ENCODE assay signal across 12 cellular contexts in the genomic region with DNA sequence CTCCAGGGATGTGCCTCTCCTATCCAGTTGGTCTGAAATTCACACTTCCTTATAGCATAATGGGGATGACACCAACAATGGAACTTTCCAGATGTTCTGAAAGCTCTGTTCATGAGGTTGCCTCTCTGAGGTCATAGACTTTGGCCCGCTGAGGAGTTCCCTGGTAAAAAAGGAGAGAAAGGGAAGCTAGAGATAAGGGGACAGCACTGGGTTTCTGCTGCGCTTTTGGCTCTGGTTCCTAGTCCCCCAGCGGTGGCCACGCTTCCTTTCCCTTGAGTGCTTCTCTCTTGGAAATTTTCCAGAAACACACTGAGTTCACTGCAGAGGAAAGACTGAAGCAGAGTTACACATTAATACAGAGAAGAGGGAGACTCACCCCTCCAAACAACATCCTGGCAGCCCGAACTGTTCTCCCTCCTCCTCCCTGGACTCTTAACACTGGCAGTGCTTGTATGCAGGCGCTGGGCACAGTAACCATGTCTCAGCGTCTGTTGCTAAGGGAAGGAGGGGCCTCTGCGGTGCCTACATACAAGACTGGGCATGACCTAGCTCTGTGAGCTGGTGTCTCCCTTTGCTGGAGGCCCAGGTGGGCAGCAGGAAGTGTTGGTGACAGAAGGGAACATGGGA. TPM values are rescaled to one million over a fixed set of nuclear protein-coding genes. Genes with fewer than 3 reads are reported as not detected.
DNase-seq lines count a peak whose midpoint lies in the region; ATAC-seq and TF ChIP-seq lines count a peak whose summit lies in the region.
"Had no signal": no experiment of that assay in that cellular context is flagged by ENCODE, and none has a peak within 500 bp of the region (broad histone marks: within the 10 kb centered on the region; RNA-seq: fewer than 3 reads in every experiment).

A gene with protein sequence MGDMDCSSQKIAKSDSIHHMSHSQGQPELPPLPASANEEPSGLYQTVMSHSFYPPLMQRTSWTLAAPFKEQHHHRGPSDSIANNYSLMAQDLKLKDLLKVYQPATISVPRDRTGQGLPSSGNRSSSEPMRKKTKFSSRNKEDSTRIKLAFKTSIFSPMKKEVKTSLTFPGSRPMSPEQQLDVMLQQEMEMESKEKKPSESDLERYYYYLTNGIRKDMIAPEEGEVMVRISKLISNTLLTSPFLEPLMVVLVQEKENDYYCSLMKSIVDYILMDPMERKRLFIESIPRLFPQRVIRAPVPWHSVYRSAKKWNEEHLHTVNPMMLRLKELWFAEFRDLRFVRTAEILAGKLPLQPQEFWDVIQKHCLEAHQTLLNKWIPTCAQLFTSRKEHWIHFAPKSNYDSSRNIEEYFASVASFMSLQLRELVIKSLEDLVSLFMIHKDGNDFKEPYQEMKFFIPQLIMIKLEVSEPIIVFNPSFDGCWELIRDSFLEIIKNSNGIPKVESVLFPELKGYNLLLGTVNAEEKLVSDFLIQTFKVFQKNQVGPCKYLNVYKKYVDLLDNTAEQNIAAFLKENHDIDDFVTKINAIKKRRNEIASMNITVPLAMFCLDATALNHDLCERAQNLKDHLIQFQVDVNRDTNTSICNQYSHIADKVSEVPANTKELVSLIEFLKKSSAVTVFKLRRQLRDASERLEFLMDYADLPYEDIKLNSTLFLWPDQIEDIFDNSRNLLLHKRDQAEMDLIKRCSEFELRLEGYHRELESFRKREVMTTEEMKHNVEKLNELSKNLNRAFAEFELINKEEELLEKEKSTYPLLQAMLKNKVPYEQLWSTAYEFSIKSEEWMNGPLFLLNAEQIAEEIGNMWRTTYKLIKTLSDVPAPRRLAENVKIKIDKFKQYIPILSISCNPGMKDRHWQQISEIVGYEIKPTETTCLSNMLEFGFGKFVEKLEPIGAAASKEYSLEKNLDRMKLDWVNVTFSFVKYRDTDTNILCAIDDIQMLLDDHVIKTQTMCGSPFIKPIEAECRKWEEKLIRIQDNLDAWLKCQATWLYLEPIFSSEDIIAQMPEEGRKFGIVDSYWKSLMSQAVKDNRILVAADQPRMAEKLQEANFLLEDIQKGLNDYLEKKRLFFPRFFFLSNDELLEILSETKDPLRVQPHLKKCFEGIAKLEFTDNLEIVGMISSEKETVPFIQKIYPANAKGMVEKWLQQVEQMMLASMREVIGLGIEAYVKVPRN (N-terminal part only) (minus strand): TSS at position 472 of the 627 bp plus-strand sequence. CDS start 527 bp downstream, outside the sequence.

- H3K27ac ChIP-seq in thyroid gland = peak within 1 kb of the TSS; percentile 45 to 48 (median 48)

- H3K9me3 ChIP-seq in thyroid gland = no peaks in the 10 kb centered on the region

- H3K4me3 Mint-ChIP-seq in activated T-cell treated with anti-CD3 and anti-CD28 coated beads, Interleukin-2, amount 50 U/mL, for 4 hours = no peak within 1 kb of the TSS
- H3K4me3 Mint-ChIP-seq: activated naive CD8-positive, alpha-beta T cell; memory B cell; stimulated activated effector memory CD8-positive, alpha-beta T cell treated with anti-CD3 and anti-CD28 coated beads, Interleukin-12 subunit alpha, Interleukin-12 subunit beta, amount 100 ng/mL, for 72 hours had no signal

- TF ChIP-seq POLR2A in thyroid gland (IDR thresholded peaks at IDR 0.05) = no peak

- peaks cover 6 to 8% of the 10 kb centered on the region in 2 donors for H3K4me1 ChIP-seq in thyroid gland

- DNase-seq in NCI-H2081 (lab: John Stamatoyannopoulos, UW) (peak; percentile 33 to 65), NCI-H2081 treated with DMSO at 0.1 percent for 48 hours (lab: John Stamatoyannopoulos, UW) (no peak), NCI-H510A treated with DMSO at 0.1 percent for 48 hours (lab: John Stamatoyannopoulos, UW) (peak; percentile 97), epithelial cell of esophagus (ENCODE audit: low read depth) (peak; percentile 92), thyroid gland (peak; percentile 82 to 85), hepatic stellate cell (ENCODE audit: low spot score) (no peak)
- no peak for DNase-seq in activated T-cell treated with anti-CD3 and anti-CD28 coated beads, Interleukin-2, amount 50 U/mL, for 4 hours
- DNase-seq in central memory CD4-positive, alpha-beta T cell = no peak
- DNase-seq: activated CD4-positive, alpha-beta T cell treated with anti-CD3 and anti-CD28 coated beads for 4 hours had no signal

- H3K27me3 Mint-ChIP-seq in activated T-cell treated with anti-CD3 and anti-CD28 coated beads, Interleukin-2, amount 50 U/mL, for 4 hours (ENCODE audit: low read depth) = peaks cover 37% of the 10 kb centered on the region

- H3K4me3 ChIP-seq in epithelial cell of esophagus (ENCODE audit: low read length) = peak within 1 kb of the TSS; percentile 8
- H3K4me3 ChIP-seq in thyroid gland (replicated peaks in 1 of 3) = no peak within 1 kb of the TSS

- H3K27me3 ChIP-seq in thyroid gland = no peaks in the 10 kb centered on the region

- no peaks in the 10 kb centered on the region for H3K36me3 Mint-ChIP-seq in activated T-cell treated with anti-CD3 and anti-CD28 coated beads, Interleukin-2, amount 50 U/mL, for 4 hours (ENCODE audit: insufficient read depth)
- H3K36me3 Mint-ChIP-seq: activated naive CD8-positive, alpha-beta T cell; memory B cell; stimulated activated effector memory CD8-positive, alpha-beta T cell treated with anti-CD3 and anti-CD28 coated beads, Interleukin-12 subunit alpha, Interleukin-12 subunit beta, amount 100 ng/mL, for 72 hours had no signal

- ATAC-seq in activated T-cell treated with anti-CD3 and anti-CD28 coated beads, Interleukin-2, amount 50 U/mL, for 4 hours = no peak
- ATAC-seq: stimulated activated effector memory CD8-positive, alpha-beta T cell treated with anti-CD3 and anti-CD28 coated beads, Interleukin-12 subunit alpha, Interleukin-12 subunit beta, amount 100 ng/mL, for 72 hours had no signal

- no peaks in the 10 kb centered on the region for H3K4me1 Mint-ChIP-seq in activated T-cell treated with anti-CD3 and anti-CD28 coated beads, Interleukin-2, amount 50 U/mL, for 4 hours (ENCODE audit: low read depth)
- H3K4me1 Mint-ChIP-seq: stimulated activated effector memory CD8-positive, alpha-beta T cell treated with anti-CD3 and anti-CD28 coated beads, Interleukin-12 subunit alpha, Interleukin-12 subunit beta, amount 100 ng/mL, for 72 hours had no signal

- WGBS in thyroid gland, 2 donors = 12 to 15% methylated on average over 8 of the region's 8 CpGs

- intact Hi-C loops in thyroid gland (cut with DNase I) = loop anchor here (10.0 kb wide), 1 partner anchor 374 kb away; no protein-coding TSS in a partner anchor

- H3K9me3 Mint-ChIP-seq in activated T-cell treated with anti-CD3 and anti-CD28 coated beads, Interleukin-2, amount 50 U/mL, for 4 hours = no peaks in the 10 kb centered on the region
- H3K9me3 Mint-ChIP-seq: memory B cell; stimulated activated effector memory CD8-positive, alpha-beta T cell treated with anti-CD3 and anti-CD28 coated beads, Interleukin-12 subunit alpha, Interleukin-12 subunit beta, amount 100 ng/mL, for 72 hours had no signal

- no peaks in the 10 kb centered on the region for H3K36me3 ChIP-seq in thyroid gland

- TF ChIP-seq CTCF in epithelial cell of esophagus (IDR thresholded peaks at IDR 0.05; ENCODE audit: insufficient read depth, low read depth, low read length, missing control alignments) (no peak), thyroid gland (IDR thresholded peaks at IDR 0.05) (peak in 1 of 6 experiments; percentile 12)

RNA-seq across cellular contexts. Expression of the gene that starts here (rescaled TPM):
- under 1 TPM in 1 of 4 donors, not detected in 3; 0.15 TPM for total RNA-seq in thyroid gland
- not detected for total RNA-seq in activated T-cell treated with anti-CD3 and anti-CD28 coated beads, Interleukin-2, amount 50 U/mL, for 4 hours

Comparison
In these comparisons a context has a peak if more than half of its experiments do, and no peak if none do; other contexts are left out.
1. DNase-seq: peak in NCI-H2081 (2 of 2), NCI-H510A treated with DMSO at 0.1 percent for 48 hours (single experiment) and epithelial cell of esophagus (single experiment); none in NCI-H2081 treated with DMSO at 0.1 percent for 48 hours (single experiment), activated T-cell treated with anti-CD3 and anti-CD28 coated beads, Interleukin-2, amount 50 U/mL, for 4 hours (single experiment), hepatic stellate cell (single experiment) and central memory CD4-positive, alpha-beta T cell (single experiment).
2. Peak in DNase-seq and H3K27ac ChIP-seq in thyroid gland; RNA of the gene not detected or under 1 TPM.